2 cellular contexts compared by ENCODE assay signal in the genomic region with DNA sequence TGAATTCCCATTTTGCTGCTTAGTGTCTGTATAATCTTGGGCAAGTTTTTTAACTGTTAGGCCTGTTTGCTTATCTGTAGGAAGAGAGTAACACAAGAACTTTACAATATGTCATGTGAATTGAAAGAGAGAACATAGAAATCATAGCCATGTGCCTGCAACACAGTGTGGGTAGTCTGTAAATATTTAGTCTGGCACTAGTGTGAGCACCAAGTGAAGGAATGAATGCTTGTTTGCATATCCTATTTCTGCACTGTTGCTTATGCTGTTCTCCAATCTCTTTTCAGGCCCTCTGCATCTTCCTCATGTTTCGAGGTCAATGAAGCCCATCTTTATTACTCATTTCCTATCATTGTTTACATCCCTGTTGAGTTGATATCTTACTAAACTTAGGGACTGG.
TF ChIP-seq lines count a peak whose summit lies in the region.

No MANE protein-coding gene starts in this region.

TF ChIP-seq in SK-N-SH treated with all-trans-retinoic acid at 6 μM for 48 hours, 23 proteins besides CTCF, POLR2A, EP300 and RAD21 (continued from another document):
- TF ChIP-seq, protein P1, sequence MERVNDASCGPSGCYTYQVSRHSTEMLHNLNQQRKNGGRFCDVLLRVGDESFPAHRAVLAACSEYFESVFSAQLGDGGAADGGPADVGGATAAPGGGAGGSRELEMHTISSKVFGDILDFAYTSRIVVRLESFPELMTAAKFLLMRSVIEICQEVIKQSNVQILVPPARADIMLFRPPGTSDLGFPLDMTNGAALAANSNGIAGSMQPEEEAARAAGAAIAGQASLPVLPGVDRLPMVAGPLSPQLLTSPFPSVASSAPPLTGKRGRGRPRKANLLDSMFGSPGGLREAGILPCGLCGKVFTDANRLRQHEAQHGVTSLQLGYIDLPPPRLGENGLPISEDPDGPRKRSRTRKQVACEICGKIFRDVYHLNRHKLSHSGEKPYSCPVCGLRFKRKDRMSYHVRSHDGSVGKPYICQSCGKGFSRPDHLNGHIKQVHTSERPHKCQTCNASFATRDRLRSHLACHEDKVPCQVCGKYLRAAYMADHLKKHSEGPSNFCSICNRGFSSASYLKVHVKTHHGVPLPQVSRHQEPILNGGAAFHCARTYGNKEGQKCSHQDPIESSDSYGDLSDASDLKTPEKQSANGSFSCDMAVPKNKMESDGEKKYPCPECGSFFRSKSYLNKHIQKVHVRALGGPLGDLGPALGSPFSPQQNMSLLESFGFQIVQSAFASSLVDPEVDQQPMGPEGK (CRISPR knock-in tag; IDR thresholded peaks at IDR 0.05; ENCODE audit: borderline replicate concordance): no peak
- TF ChIP-seq RARB (CRISPR knock-in tag; IDR thresholded peaks at IDR 0.05): no peak
- no peak for TF ChIP-seq SNAI2 (CRISPR knock-in tag; IDR thresholded peaks at IDR 0.05)
- TF ChIP-seq ISL1 (CRISPR knock-in tag; IDR thresholded peaks at IDR 0.05): no peak
- no peak for TF ChIP-seq OSR1 (CRISPR knock-in tag; IDR thresholded peaks at IDR 0.05)
- no peak for TF ChIP-seq ZNF565 (CRISPR knock-in tag; conservative IDR thresholded peaks at IDR 0.05; ENCODE audit: low read depth)
- no peak for TF ChIP-seq CSDC2 (CRISPR knock-in tag; IDR thresholded peaks at IDR 0.05)
- TF ChIP-seq POU6F1 (CRISPR knock-in tag; IDR thresholded peaks at IDR 0.05; ENCODE audit: borderline replicate concordance, low read depth): no peak
- TF ChIP-seq, protein P2, sequence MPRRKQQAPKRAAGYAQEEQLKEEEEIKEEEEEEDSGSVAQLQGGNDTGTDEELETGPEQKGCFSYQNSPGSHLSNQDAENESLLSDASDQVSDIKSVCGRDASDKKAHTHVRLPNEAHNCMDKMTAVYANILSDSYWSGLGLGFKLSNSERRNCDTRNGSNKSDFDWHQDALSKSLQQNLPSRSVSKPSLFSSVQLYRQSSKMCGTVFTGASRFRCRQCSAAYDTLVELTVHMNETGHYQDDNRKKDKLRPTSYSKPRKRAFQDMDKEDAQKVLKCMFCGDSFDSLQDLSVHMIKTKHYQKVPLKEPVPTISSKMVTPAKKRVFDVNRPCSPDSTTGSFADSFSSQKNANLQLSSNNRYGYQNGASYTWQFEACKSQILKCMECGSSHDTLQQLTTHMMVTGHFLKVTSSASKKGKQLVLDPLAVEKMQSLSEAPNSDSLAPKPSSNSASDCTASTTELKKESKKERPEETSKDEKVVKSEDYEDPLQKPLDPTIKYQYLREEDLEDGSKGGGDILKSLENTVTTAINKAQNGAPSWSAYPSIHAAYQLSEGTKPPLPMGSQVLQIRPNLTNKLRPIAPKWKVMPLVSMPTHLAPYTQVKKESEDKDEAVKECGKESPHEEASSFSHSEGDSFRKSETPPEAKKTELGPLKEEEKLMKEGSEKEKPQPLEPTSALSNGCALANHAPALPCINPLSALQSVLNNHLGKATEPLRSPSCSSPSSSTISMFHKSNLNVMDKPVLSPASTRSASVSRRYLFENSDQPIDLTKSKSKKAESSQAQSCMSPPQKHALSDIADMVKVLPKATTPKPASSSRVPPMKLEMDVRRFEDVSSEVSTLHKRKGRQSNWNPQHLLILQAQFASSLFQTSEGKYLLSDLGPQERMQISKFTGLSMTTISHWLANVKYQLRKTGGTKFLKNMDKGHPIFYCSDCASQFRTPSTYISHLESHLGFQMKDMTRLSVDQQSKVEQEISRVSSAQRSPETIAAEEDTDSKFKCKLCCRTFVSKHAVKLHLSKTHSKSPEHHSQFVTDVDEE (CRISPR knock-in tag; IDR thresholded peaks at IDR 0.05): no peak
- TF ChIP-seq GLIS3 (CRISPR knock-in tag; IDR thresholded peaks at IDR 0.05): no peak
- no peak for TF ChIP-seq TCF4 (CRISPR knock-in tag; IDR thresholded peaks at IDR 0.05; ENCODE audit: borderline replicate concordance)
- TF ChIP-seq ZFP3 (CRISPR knock-in tag; IDR thresholded peaks at IDR 0.05): no peak
- TF ChIP-seq TOX (CRISPR knock-in tag; IDR thresholded peaks at IDR 0.05; ENCODE audit: borderline replicate concordance): no peak

TF ChIP-seq in SK-N-SH, 30 proteins besides CTCF, POLR2A, EP300 and RAD21 (continued from another document):
- no peak for TF ChIP-seq REST (IDR thresholded peaks at IDR 0.05; ENCODE audit: low read depth, low read length)
- no peak for TF ChIP-seq NFIC (IDR thresholded peaks at IDR 0.05; ENCODE audit: borderline replicate concordance)
- TF ChIP-seq JUND (IDR thresholded peaks at IDR 0.05): no peak
- TF ChIP-seq FOXM1 (IDR thresholded peaks at IDR 0.05; ENCODE audit: low read depth): no peak
- TF ChIP-seq SMC3 (IDR thresholded peaks at IDR 0.05; ENCODE audit: low read depth, low read length): no peak
